Comparison of ENCODE assay signal across 9 cellular contexts in the genomic region with DNA sequence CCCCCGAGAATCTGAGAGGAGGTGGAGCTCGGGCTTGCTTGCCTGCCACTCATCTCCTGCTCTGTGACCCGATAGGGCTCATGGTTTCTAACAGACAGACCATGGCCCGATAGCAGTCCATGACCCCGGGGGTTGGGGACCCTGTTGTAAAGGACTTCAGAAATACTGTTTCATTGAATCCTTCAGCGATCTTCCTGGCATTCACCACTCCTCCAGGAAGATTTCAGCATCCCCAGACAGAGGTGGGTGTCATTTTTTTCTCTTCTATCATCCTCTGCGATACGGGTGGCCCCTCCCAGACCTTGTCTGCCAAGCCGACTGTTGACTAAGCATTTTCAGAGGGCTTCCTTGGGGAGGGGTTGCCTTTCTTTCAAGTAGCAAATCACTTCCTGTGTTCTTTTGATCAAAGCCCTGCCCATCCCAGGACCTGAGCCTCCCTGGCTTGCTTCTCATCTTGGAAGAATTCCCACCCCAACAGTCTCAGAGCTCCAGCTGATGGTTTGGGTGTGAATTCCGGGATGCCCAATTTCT. TPM values are rescaled to one million over a fixed set of nuclear protein-coding genes. Genes with fewer than 3 reads are reported as not detected.
DNase-seq lines count a peak whose midpoint lies in the region; ATAC-seq and TF ChIP-seq lines count a peak whose summit lies in the region.
"Had no signal": no experiment of that assay in that cellular context is flagged by ENCODE, and none has a peak within 500 bp of the region (broad histone marks: within the 10 kb centered on the region; RNA-seq: fewer than 3 reads in every experiment).

No MANE protein-coding gene starts in this region.

- H3K9me3 ChIP-seq in psoas muscle (no peaks in the 10 kb centered on the region), OCI-LY7 (ENCODE audit: low read length) (no peaks in the 10 kb centered on the region)

- H3K27me3 Mint-ChIP-seq in T-helper 1 cell treated with Interleukin-12 subunit alpha and Interleukin-12 subunit beta and Interleukin-4 antibody, amounts not matched to agents 30 μg/mL and 1 μg/mL, for 36 hours (ENCODE audit: low read depth): peaks cover 3% of the 10 kb centered on the region

- in situ Hi-C loops in brain microvascular endothelial cell (cut with HindIII; ENCODE audit: low pct_ligation_motif_present, low sequenced_read_pairs): no loop called here

- H3K27ac ChIP-seq in brain microvascular endothelial cell: no peak overlapping the region
- H3K27ac ChIP-seq in psoas muscle: no peak overlapping the region
- no peak overlapping the region for H3K27ac ChIP-seq in OCI-LY7 (ENCODE audit: low read depth, low read length, poor library complexity, severe bottlenecking)

- H3K79me2 ChIP-seq in OCI-LY7 (ENCODE audit: insufficient read depth, low read depth, low read length): no peaks in the 10 kb centered on the region

- H3K27ac Mint-ChIP-seq in T-helper 1 cell treated with Interleukin-12 subunit alpha and Interleukin-12 subunit beta and Interleukin-4 antibody, amounts not matched to agents 30 μg/mL and 1 μg/mL, for 36 hours: peak overlapping the region; percentile 86

- H2AFZ ChIP-seq in OCI-LY7 (ENCODE audit: low read length): no peak overlapping the region

- no peak overlapping the region for H3K4me3 ChIP-seq in brain microvascular endothelial cell (ENCODE audit: low read depth, low read length)
- H3K4me3 ChIP-seq in psoas muscle: peak overlapping the region; percentile 46
- no peak overlapping the region for H3K4me3 ChIP-seq in OCI-LY7 (ENCODE audit: low read depth, low read length, poor library complexity, severe bottlenecking)

- no peaks in the 10 kb centered on the region for H4K20me1 ChIP-seq in OCI-LY7 (ENCODE audit: insufficient read depth, low read length)

- H3K36me3 Mint-ChIP-seq in T-helper 1 cell treated with Interleukin-12 subunit alpha and Interleukin-12 subunit beta and Interleukin-4 antibody, amounts not matched to agents 30 μg/mL and 1 μg/mL, for 36 hours (ENCODE audit: low read depth): peaks cover 49% of the 10 kb centered on the region

- peak; percentile 36 for DNase-seq in GM03348 (ENCODE audit: low spot score)
- DNase-seq in brain microvascular endothelial cell: peak; percentile 12
- DNase-seq in psoas muscle: no peak
- DNase-seq in OCI-LY7 (ENCODE audit: low spot score): no peak
- no peak for DNase-seq in HT-29 (ENCODE audit: low spot score)
- no peak for DNase-seq in dedifferentiated amniotic fluid mesenchymal stem cell (ENCODE audit: extremely low spot score)

- WGBS in psoas muscle, 3 donors: 28 to 34% (median 31%) methylated on average over 10 of the region's 10 CpGs

- peak overlapping the region; percentile 92 for H3K4me3 Mint-ChIP-seq in T-helper 1 cell treated with Interleukin-12 subunit alpha and Interleukin-12 subunit beta and Interleukin-4 antibody, amounts not matched to agents 30 μg/mL and 1 μg/mL, for 36 hours

- POLR2A ChIA-PET in OCI-LY7 (lab: Charles Lee): interaction anchor here (0.6 kb wide), 1 partner anchor 1177 kb away, joined by 8 read pairs; no protein-coding TSS in a partner anchor

- H3K36me3 ChIP-seq in brain microvascular endothelial cell (replicated peaks) (no peaks in the 10 kb centered on the region), psoas muscle (ENCODE audit: insufficient read depth in 1 of 2, low read depth in 1 of 2) (no peaks in the 10 kb centered on the region), OCI-LY7 (ENCODE audit: insufficient read depth, low read length) (no peaks in the 10 kb centered on the region)

- no peaks in the 10 kb centered on the region for H3K9me2 ChIP-seq in OCI-LY7 (ENCODE audit: insufficient read depth, low read length)

- no TSS peak for BruUV-seq in OCI-LY7 (replicated peaks; lab: Mats Ljungman, UMichigan)

- H3K4me1 ChIP-seq in psoas muscle (no peaks in the 10 kb centered on the region), OCI-LY7 (ENCODE audit: insufficient read depth, low read length, poor library complexity, severe bottlenecking) (peaks cover 18% of the 10 kb centered on the region)

- ATAC-seq in psoas muscle: no peak
- ATAC-seq in GM19467 (IDR thresholded peaks at IDR 0.05; ENCODE audit: unreplicated experiment): no peak

- intact Hi-C loops in psoas muscle (cut with DNase I) (loop anchor here in 1 of 2 donors (5.0 kb wide), 1 partner anchor 163 kb away; a partner anchor contains a TSS), OCI-LY7 (cut with micrococcal nuclease; ENCODE audit: unreplicated experiment) (no loop called here)

- H3K27me3 ChIP-seq in brain microvascular endothelial cell (replicated peaks) (no peaks in the 10 kb centered on the region), psoas muscle (ENCODE audit: insufficient read depth in 3 of 3, low read length in 2 of 3) (peaks cover 0 to 5% (median 0%) of the 10 kb centered on the region in 3 donors)

- peaks cover 43% of the 10 kb centered on the region for H3K4me1 Mint-ChIP-seq in T-helper 1 cell treated with Interleukin-12 subunit alpha and Interleukin-12 subunit beta and Interleukin-4 antibody, amounts not matched to agents 30 μg/mL and 1 μg/mL, for 36 hours (ENCODE audit: low read depth)

- H3K4me2 ChIP-seq in OCI-LY7 (ENCODE audit: low read length): no peak overlapping the region

- H3K9me3 Mint-ChIP-seq in T-helper 1 cell treated with Interleukin-12 subunit alpha and Interleukin-12 subunit beta and Interleukin-4 antibody, amounts not matched to agents 30 μg/mL and 1 μg/mL, for 36 hours: peaks cover 4% of the 10 kb centered on the region

- TF ChIP-seq CTCF in brain microvascular endothelial cell (IDR thresholded peaks at IDR 0.05; ENCODE audit: low read depth, low read length, missing control alignments) (no peak), psoas muscle (IDR thresholded peaks at IDR 0.05) (no peak), OCI-LY7 (conservative IDR thresholded peaks at IDR 0.05; ENCODE audit: low read length) (no peak)

- CTCF ChIA-PET in OCI-LY7 (lab: Charles Lee; ENCODE audit: unreplicated experiment): no interaction called here

RNA-seq across cellular contexts. Expression of a gene that starts 1.7 kb away (rescaled TPM):
- total RNA-seq in psoas muscle: 1 to 10 TPM; 3.5 to 6.3 (median 5.2) TPM
- 1 to 10 TPM in 2 of 3 donors, under 1 TPM in 1; 1.00 to 1.0 (median 1.0) TPM for polyA plus RNA-seq in psoas muscle
- 5.1 and 8.8 TPM in 2 replicates for total RNA-seq in OCI-LY7 (2014; rRNA removed; shearing (Covaris generic))
- total RNA-seq in OCI-LY7 (2022): 14.9 and 18.4 TPM in 2 replicates
- not detected in 2 replicates for total RNA-seq in HT-29 (2014; rRNA removed; shearing (Covaris generic))

RNA-seq across cellular contexts. Expression of a gene that starts 35.0 kb away (rescaled TPM):
- total RNA-seq in psoas muscle (1 to 10 TPM; 1.9 to 8.2 (median 3.8) TPM), OCI-LY7 (2022) (not detected in 2 replicates)
- 1 to 10 TPM; 3.4 to 3.8 (median 3.4) TPM for polyA plus RNA-seq in psoas muscle
- total RNA-seq in OCI-LY7 (2014; rRNA removed; shearing (Covaris generic)): not detected in 2 replicates
- total RNA-seq in HT-29 (2014; rRNA removed; shearing (Covaris generic)): not detected in 2 replicates

RNA-seq across cellular contexts. Expression of a gene that starts 54.9 kb away (rescaled TPM):
- total RNA-seq in psoas muscle (not detected), OCI-LY7 (2022) (not detected in 2 replicates)
- not detected for polyA plus RNA-seq in psoas muscle
- not detected in 2 replicates for total RNA-seq in OCI-LY7 (2014; rRNA removed; shearing (Covaris generic))
- total RNA-seq in HT-29 (2014; rRNA removed; shearing (Covaris generic)): not detected in 2 replicates
- total RNA-seq: lower leg skin had no signal

Comparison
In these comparisons a context has a peak if more than half of its experiments do, and no peak if none do; other contexts are left out.
1. DNase-seq: peak in GM03348 (single experiment) and brain microvascular endothelial cell (single experiment); none in psoas muscle (0 of 2), OCI-LY7 (single experiment), HT-29 (single experiment) and dedifferentiated amniotic fluid mesenchymal stem cell (single experiment).